ENCODE assay signal across 23 cellular contexts in genomic region chr5:139188558-139189270, GRCh38.
"Had no signal": no experiment of that assay in that cellular context is flagged by ENCODE, and none has a peak within 500 bp of the region (broad histone marks: within the 10 kb centered on the region; RNA-seq: fewer than 3 reads in every experiment).

No MANE protein-coding gene starts in this region.

- H3K4me2 ChIP-seq: neural progenitor cell had no signal

- H2AFZ ChIP-seq: neural progenitor cell had no signal

- H3K4me1 ChIP-seq: neural progenitor cell had no signal

- ATAC-seq: activated CD4-positive, CD25-positive, alpha-beta regulatory T cell treated with anti-CD3 and anti-CD28 coated beads, Interleukin-2, amount 50 U/mL, for 24 hours; activated CD8-positive, alpha-beta T cell treated with anti-CD3 and anti-CD28 coated beads, Interleukin-2, amount 10 ng/mL, durations not matched to agents 7 days and 5 days; left lung; mucosa of descending colon; stimulated activated memory B cell treated with anti-CD40 and anti-IgM and Interleukin-4, amounts not matched to agents 10 μg/mL and 1 μg/mL and 100 μg/mL, for 72 hours; upper lobe of right lung had no signal

- H3K36me3 ChIP-seq: left lung, neural progenitor cell, thoracic aorta, upper lobe of right lung had no signal

- H3K27ac ChIP-seq: neural progenitor cell had no signal

- H3K4me3 ChIP-seq: coronary artery, left lung, mucosa of descending colon, neural progenitor cell, thoracic aorta, upper lobe of right lung had no signal

- H3K9me3 ChIP-seq: left lung, mucosa of descending colon, thoracic aorta, upper lobe of right lung had no signal

- H3K9ac ChIP-seq: neural progenitor cell had no signal

- DNase-seq: activated CD4-positive, alpha-beta T cell treated with anti-CD3 and anti-CD28 coated beads, Interleukin-2, amount 10 ng/mL, durations not matched to agents 7 days and 5 days; activated CD8-positive, alpha-beta T cell treated with anti-CD3 and anti-CD28 coated beads, Interleukin-2, amount 10 ng/mL, durations not matched to agents 7 days and 5 days; activated naive CD4-positive, alpha-beta T cell treated with Interleukin-2 at 50 U/mL for 16 hours; activated naive CD8-positive, alpha-beta T cell treated with anti-CD3 and anti-CD28 coated beads, Interleukin-2, amount 10 ng/mL, durations not matched to agents 7 days and 5 days; activated T-cell treated with anti-CD3 and anti-CD28 coated beads, Interleukin-2, amount 50 U/mL, for 24 hours; foreskin melanocyte; glutamatergic neuron; hypothalamus; kidney; left lung; mammary epithelial cell; mucosa of descending colon; naive B cell; small intestine; stimulated activated CD4-positive, alpha-beta T cell treated with anti-CD3 and anti-CD28 coated beads, Interleukin-4, amount 100 ng/mL, for 1 hour; T-helper 1 cell; T-helper 9 cell; upper lobe of right lung had no signal

- H3K27me3 ChIP-seq: left lung, neural progenitor cell, upper lobe of right lung had no signal
